15 cellular contexts compared by ENCODE assay signal in genomic region chr5:149205625-149206523, GRCh38.
DNase-seq lines count a peak whose midpoint lies in the region; ATAC-seq and TF ChIP-seq lines count a peak whose summit lies in the region.
"Had no signal": no experiment of that assay in that cellular context is flagged by ENCODE, and none has a peak within 500 bp of the region (broad histone marks: within the 10 kb centered on the region; RNA-seq: fewer than 3 reads in every experiment).

No MANE protein-coding gene starts in this region.

- DNase-seq in AG09319 (ENCODE audit: extremely low read depth, low read depth): peak; percentile 72
- DNase-seq in adipocyte (ENCODE audit: low read depth): peak; percentile 69
- no peak for DNase-seq in stimulated activated naive CD4-positive, alpha-beta T cell treated with Interleukin-2 at 50 U/mL for 16 hours (lab: John Stamatoyannopoulos, UW)
- DNase-seq in NCI-H446 (lab: John Stamatoyannopoulos, UW): no peak
- DNase-seq in GM13977 (ENCODE audit: low spot score): no peak
- no peak for DNase-seq in NCI-H1105 treated with DMSO at 0.1 percent for 48 hours (lab: John Stamatoyannopoulos, UW)
- DNase-seq: activated T-cell treated with anti-CD3 and anti-CD28 coated beads for 4 hours, KG1, NCI-H2171 treated with DMSO at 0.1 percent for 48 hours, RPMI8226 had no signal

- no peak for TF ChIP-seq CTCF in AG09319 (IDR thresholded peaks at IDR 0.05; ENCODE audit: low read depth, low read length)
- no peak for TF ChIP-seq CTCF in gastroesophageal sphincter (IDR thresholded peaks at IDR 0.05)
- TF ChIP-seq CTCF in parathyroid adenoma (IDR thresholded peaks at IDR 0.05): no peak
- no peak for TF ChIP-seq CTCF in GM13977 (IDR thresholded peaks at IDR 0.05; ENCODE audit: extremely low read depth, insufficient read depth, missing control alignments)

- no peak for TF ChIP-seq POLR2A in gastroesophageal sphincter (IDR thresholded peaks at IDR 0.05)

- H3K4me2 ChIP-seq in parathyroid adenoma (ENCODE audit: low read length): no peak overlapping the region
- H3K4me2 ChIP-seq: BLaER1, GM23338 had no signal

- ATAC-seq in gastroesophageal sphincter: peak; percentile 74
- ATAC-seq: GM23338; stimulated activated effector memory CD8-positive, alpha-beta T cell treated with anti-CD3 and anti-CD28 coated beads, Interleukin-12 subunit alpha, Interleukin-12 subunit beta, amount 100 ng/mL, for 72 hours had no signal

- no peak overlapping the region for H2AFZ ChIP-seq in parathyroid adenoma
- H2AFZ ChIP-seq: GM23338 had no signal

- no peak overlapping the region for H3K4me3 ChIP-seq in adipocyte (ENCODE audit: low read length)
- H3K4me3 ChIP-seq in gastroesophageal sphincter: no peak overlapping the region
- H3K4me3 ChIP-seq in parathyroid adenoma (ENCODE audit: low read depth, low read length): no peak overlapping the region
- H3K4me3 ChIP-seq: BLaER1, GM23338 had no signal

- H3K4me1 ChIP-seq in adipocyte (ENCODE audit: control insufficient read depth, insufficient read depth, low read length) (peaks cover 43% of the 10 kb centered on the region), gastroesophageal sphincter (peaks cover 0 to 22% (median 2%) of the 10 kb centered on the region in 3 donors), parathyroid adenoma (peaks cover 10% of the 10 kb centered on the region)
- H3K4me1 ChIP-seq: BLaER1 had no signal

- H3K36me3 ChIP-seq in adipocyte (ENCODE audit: control insufficient read depth, insufficient read depth, low read length, severe bottlenecking) (peaks cover 79% of the 10 kb centered on the region), gastroesophageal sphincter (peaks cover 0 to 63% of the 10 kb centered on the region in 2 donors), parathyroid adenoma (ENCODE audit: control insufficient read depth, insufficient read depth, low read length) (no peaks in the 10 kb centered on the region)
- H3K36me3 ChIP-seq: BLaER1 had no signal

- in situ Hi-C loops in GM13977 (cut with MboI; ENCODE audit: low pct_unique_long_range_greater_than_20kb, low sequenced_read_pairs, unreplicated experiment): no loop called here

- H3K9ac ChIP-seq in adipocyte (ENCODE audit: low read length) (peak overlapping the region; percentile 27), parathyroid adenoma (no peak overlapping the region)
- H3K9ac ChIP-seq: BLaER1 had no signal

- H3K27ac ChIP-seq in gastroesophageal sphincter (peak overlapping the region in 3 of 4 donors; percentile 5 to 12 (median 9)), parathyroid adenoma (peak overlapping the region; percentile 59)
- H3K27ac ChIP-seq: BLaER1 had no signal

- 67 to 70% methylated on average over 2 to 7 of the region's 10 CpGs for WGBS in gastroesophageal sphincter (ENCODE audit: low coverage in 1 of 2), 2 donors

- no peaks in the 10 kb centered on the region for H3K79me2 ChIP-seq in parathyroid adenoma

- TF ChIP-seq EP300 in gastroesophageal sphincter (IDR thresholded peaks at IDR 0.05): no peak

- H3K27me3 ChIP-seq in adipocyte (replicated peaks; ENCODE audit: control insufficient read depth, insufficient read depth, low read length) (no peaks in the 10 kb centered on the region), gastroesophageal sphincter (no peaks in the 10 kb centered on the region), parathyroid adenoma (ENCODE audit: control insufficient read depth, insufficient read depth, low read length) (no peaks in the 10 kb centered on the region)
- H3K27me3 ChIP-seq: BLaER1 had no signal

- H3K9me3 ChIP-seq in adipocyte (ENCODE audit: control insufficient read depth, low read length) (no peaks in the 10 kb centered on the region), gastroesophageal sphincter (no peaks in the 10 kb centered on the region), parathyroid adenoma (ENCODE audit: control insufficient read depth, low read length) (no peaks in the 10 kb centered on the region)
- H3K9me3 ChIP-seq: BLaER1 had no signal

Comparison
In these comparisons a context has a peak if more than half of its experiments do, and no peak if none do; other contexts are left out.
1. DNase-seq: peak in AG09319 (single experiment) and adipocyte (single experiment); none in stimulated activated naive CD4-positive, alpha-beta T cell treated with Interleukin-2 at 50 U/mL for 16 hours (single experiment), NCI-H446 (0 of 2), GM13977 (single experiment) and NCI-H1105 treated with DMSO at 0.1 percent for 48 hours (single experiment).